Comparison of ENCODE assay signal across 20 cellular contexts in genomic region chr21:39196310-39196709, GRCh38. TPM values are rescaled to one million over a fixed set of nuclear protein-coding genes. Genes with fewer than 3 reads are reported as not detected.
A peak's percentile ranks its signal among the peaks of the same experiment; 100 is the strongest.
DNase-seq lines count a peak whose midpoint lies in the region; ATAC-seq lines count a peak whose summit lies in the region.
"Had no signal": no experiment of that assay in that cellular context is flagged by ENCODE, and none has a peak within 500 bp of the region (broad histone marks: within the 10 kb centered on the region; RNA-seq: fewer than 3 reads in every experiment).

No MANE protein-coding gene starts in this region.

- POLR2A ChIA-PET in CD8-positive, alpha-beta memory T cell (lab: Charles Lee): no interaction called here

- peaks cover 30% of the 10 kb centered on the region for H3K4me1 Mint-ChIP-seq in activated CD8-positive, alpha-beta memory T cell treated with anti-CD3 and anti-CD28 coated beads, Interleukin-2, amount 10 ng/mL, durations not matched to agents 7 days and 5 days
- peaks cover 20 to 29% (median 24%) of the 10 kb centered on the region in 3 donors for H3K4me1 Mint-ChIP-seq in CD8-positive, alpha-beta memory T cell
- peaks cover 28% of the 10 kb centered on the region for H3K4me1 Mint-ChIP-seq in activated T-helper 1 cell treated with anti-CD3 and anti-CD28 coated beads, Interleukin-12 subunit alpha, Interleukin-12 subunit beta, Interleukin-2, Interleukin-4 antibody, amounts not matched to agents 30 ng/mL and 10 ng/mL and 1 ng/mL, durations not matched to agents 14 hours and 24 hours and 36 hours (ENCODE audit: low read depth)

- H3K9me3 ChIP-seq in CD8-positive, alpha-beta memory T cell (ENCODE audit: low read length): no peaks in the 10 kb centered on the region
- H3K9me3 ChIP-seq: gastrocnemius medialis, psoas muscle had no signal

- CTCF ChIA-PET in activated CD8-positive, alpha-beta memory T cell treated with anti-CD3 and anti-CD28 coated beads, Interleukin-2, amount 10 ng/mL, durations not matched to agents 7 days and 5 days (lab: Charles Lee): no interaction called here
- CTCF ChIA-PET in CD8-positive, alpha-beta memory T cell (lab: Charles Lee): no interaction called here

- H3K27ac ChIP-seq in CD8-positive, alpha-beta memory T cell (ENCODE audit: low read depth, low read length): no peak overlapping the region
- H3K27ac ChIP-seq: gastrocnemius medialis, psoas muscle, WERI-Rb-1 had no signal

- H3K4me1 ChIP-seq in CD8-positive, alpha-beta memory T cell (ENCODE audit: insufficient read depth, low read length): no peaks in the 10 kb centered on the region
- H3K4me1 ChIP-seq: gastrocnemius medialis had no signal

- H3K9me3 Mint-ChIP-seq in activated CD8-positive, alpha-beta memory T cell treated with anti-CD3 and anti-CD28 coated beads, Interleukin-2, amount 10 ng/mL, durations not matched to agents 7 days and 5 days (ENCODE audit: low read depth): no peaks in the 10 kb centered on the region
- H3K9me3 Mint-ChIP-seq in CD8-positive, alpha-beta memory T cell: peaks cover 0 to 1% (median 0%) of the 10 kb centered on the region in 5 donors
- H3K9me3 Mint-ChIP-seq in activated T-helper 1 cell treated with anti-CD3 and anti-CD28 coated beads, Interleukin-12 subunit alpha, Interleukin-12 subunit beta, Interleukin-2, Interleukin-4 antibody, amounts not matched to agents 30 ng/mL and 10 ng/mL and 1 ng/mL, durations not matched to agents 14 hours and 24 hours and 36 hours: no peaks in the 10 kb centered on the region

- no peaks in the 10 kb centered on the region for H3K27me3 Mint-ChIP-seq in activated CD8-positive, alpha-beta memory T cell treated with anti-CD3 and anti-CD28 coated beads, Interleukin-2, amount 10 ng/mL, durations not matched to agents 7 days and 5 days
- H3K27me3 Mint-ChIP-seq in CD8-positive, alpha-beta memory T cell: no peaks in the 10 kb centered on the region
- H3K27me3 Mint-ChIP-seq in activated T-helper 1 cell treated with anti-CD3 and anti-CD28 coated beads, Interleukin-12 subunit alpha, Interleukin-12 subunit beta, Interleukin-2, Interleukin-4 antibody, amounts not matched to agents 30 ng/mL and 10 ng/mL and 1 ng/mL, durations not matched to agents 14 hours and 24 hours and 36 hours (ENCODE audit: insufficient read depth): no peaks in the 10 kb centered on the region

- no peak overlapping the region for H3K4me3 ChIP-seq in CD8-positive, alpha-beta memory T cell (ENCODE audit: low read length)
- H3K4me3 ChIP-seq: gastrocnemius medialis, psoas muscle, skin epidermis had no signal

- no peak for DNase-seq in activated CD8-positive, alpha-beta memory T cell treated with anti-CD3 and anti-CD28 coated beads, Interleukin-2, amount 10 ng/mL, durations not matched to agents 7 days and 5 days
- DNase-seq in activated CD8-positive, alpha-beta memory T cell treated with anti-CD3 and anti-CD28 coated beads for 24 hours: no peak
- DNase-seq in CD8-positive, alpha-beta memory T cell: no peak
- no peak for DNase-seq in activated T-helper 1 cell treated with anti-CD3 and anti-CD28 coated beads, Interleukin-12 subunit alpha, Interleukin-12 subunit beta, Interleukin-2, Interleukin-4 antibody, amounts not matched to agents 30 ng/mL and 10 ng/mL and 1 ng/mL, durations not matched to agents 14 hours and 24 hours and 36 hours (ENCODE audit: low spot score)
- DNase-seq in left colon (no peak), hepatic stellate cell (ENCODE audit: low spot score) (no peak)
- DNase-seq: ACHN, C1 segment of cervical spinal cord, DMS153, gastrocnemius medialis, GDM1, Karpas-422, NCI-H1105 treated with DMSO at 0.1 percent for 48 hours, NCI-H510A treated with DMSO at 0.1 percent for 48 hours, psoas muscle, WERI-Rb-1 had no signal

- peak overlapping the region; percentile 68 for H3K4me3 Mint-ChIP-seq in activated CD8-positive, alpha-beta memory T cell treated with anti-CD3 and anti-CD28 coated beads, Interleukin-2, amount 10 ng/mL, durations not matched to agents 7 days and 5 days
- peak overlapping the region; percentile 21 to 71 (median 53) for H3K4me3 Mint-ChIP-seq in CD8-positive, alpha-beta memory T cell
- peak overlapping the region; percentile 61 for H3K4me3 Mint-ChIP-seq in activated T-helper 1 cell treated with anti-CD3 and anti-CD28 coated beads, Interleukin-12 subunit alpha, Interleukin-12 subunit beta, Interleukin-2, Interleukin-4 antibody, amounts not matched to agents 30 ng/mL and 10 ng/mL and 1 ng/mL, durations not matched to agents 14 hours and 24 hours and 36 hours

- intact Hi-C loops in activated T-helper 1 cell treated with anti-CD3 and anti-CD28 coated beads, Interleukin-12 subunit alpha, Interleukin-12 subunit beta, Interleukin-2, Interleukin-4 antibody, amounts not matched to agents 30 ng/mL and 10 ng/mL and 1 ng/mL, durations not matched to agents 14 hours and 24 hours and 36 hours (cut with micrococcal nuclease): loop anchor here (5.0 kb wide), 1 partner anchor 41 kb away; no protein-coding TSS in a partner anchor
- intact Hi-C loops in left colon (cut with DNase I, micrococcal nuclease): no loop called here

- H3K27ac Mint-ChIP-seq in activated CD8-positive, alpha-beta memory T cell treated with anti-CD3 and anti-CD28 coated beads, Interleukin-2, amount 10 ng/mL, durations not matched to agents 7 days and 5 days: peak overlapping the region; percentile 87
- H3K27ac Mint-ChIP-seq in CD8-positive, alpha-beta memory T cell: peak overlapping the region; percentile 43 to 87 (median 70)
- H3K27ac Mint-ChIP-seq in activated T-helper 1 cell treated with anti-CD3 and anti-CD28 coated beads, Interleukin-12 subunit alpha, Interleukin-12 subunit beta, Interleukin-2, Interleukin-4 antibody, amounts not matched to agents 30 ng/mL and 10 ng/mL and 1 ng/mL, durations not matched to agents 14 hours and 24 hours and 36 hours: peak overlapping the region; percentile 71

- no peaks in the 10 kb centered on the region for H3K27me3 ChIP-seq in CD8-positive, alpha-beta memory T cell (ENCODE audit: insufficient read depth, low read length, poor library complexity, severe bottlenecking)
- H3K27me3 ChIP-seq: gastrocnemius medialis had no signal

- H3K36me3 Mint-ChIP-seq in activated CD8-positive, alpha-beta memory T cell treated with anti-CD3 and anti-CD28 coated beads, Interleukin-2, amount 10 ng/mL, durations not matched to agents 7 days and 5 days: peaks cover 59% of the 10 kb centered on the region
- H3K36me3 Mint-ChIP-seq in CD8-positive, alpha-beta memory T cell: peaks cover 10 to 74% (median 22%) of the 10 kb centered on the region in 3 donors
- peaks cover 50% of the 10 kb centered on the region for H3K36me3 Mint-ChIP-seq in activated T-helper 1 cell treated with anti-CD3 and anti-CD28 coated beads, Interleukin-12 subunit alpha, Interleukin-12 subunit beta, Interleukin-2, Interleukin-4 antibody, amounts not matched to agents 30 ng/mL and 10 ng/mL and 1 ng/mL, durations not matched to agents 14 hours and 24 hours and 36 hours (ENCODE audit: low read depth)

- peaks cover 25% of the 10 kb centered on the region for H3K36me3 ChIP-seq in CD8-positive, alpha-beta memory T cell (ENCODE audit: insufficient read depth, low read length)

- ATAC-seq in activated CD8-positive, alpha-beta memory T cell treated with anti-CD3 and anti-CD28 coated beads, Interleukin-2, amount 10 ng/mL, durations not matched to agents 7 days and 5 days: peak; percentile 57
- ATAC-seq in left colon (peak; percentile 35), GM18511 (IDR thresholded peaks at IDR 0.05; ENCODE audit: unreplicated experiment) (no peak), HG03469 (IDR thresholded peaks at IDR 0.05; ENCODE audit: unreplicated experiment) (no peak)
- ATAC-seq: gastrocnemius medialis, psoas muscle, Right ventricle myocardium inferior had no signal

RNA-seq across cellular contexts. Expression of gene PSMG1, which starts 13.1 kb away (rescaled TPM):
- total RNA-seq in activated CD8-positive, alpha-beta memory T cell treated with anti-CD3 and anti-CD28 coated beads, Interleukin-2, amount 10 ng/mL, durations not matched to agents 7 days and 5 days: 10 to 100 TPM; 62.9 to 88.1 TPM
- 100 to 1,000 TPM; 102 to 105 TPM for total RNA-seq in CD8-positive, alpha-beta memory T cell
- 37.2 TPM for polyA plus RNA-seq in CD8-positive, alpha-beta memory T cell
- 102 and 103 TPM in 2 replicates for total RNA-seq in activated T-helper 1 cell treated with anti-CD3 and anti-CD28 coated beads, Interleukin-12 subunit alpha, Interleukin-12 subunit beta, Interleukin-2, Interleukin-4 antibody, amounts not matched to agents 30 ng/mL and 10 ng/mL and 1 ng/mL, durations not matched to agents 14 hours and 24 hours and 36 hours
- total RNA-seq in left colon: 10 to 100 TPM; 31.8 to 40.6 TPM

Comparison
In these comparisons a context has a peak if more than half of its experiments do, and no peak if none do; other contexts are left out.
1. ATAC-seq: peak in activated CD8-positive, alpha-beta memory T cell treated with anti-CD3 and anti-CD28 coated beads, Interleukin-2, amount 10 ng/mL, durations not matched to agents 7 days and 5 days (single experiment) and left colon (single experiment); none in GM18511 (single experiment) and HG03469 (single experiment).
2. Peak in every context shown above with its lines, with median percentiles within 50 percentile points of each other: H3K27ac Mint-ChIP-seq and H3K4me3 Mint-ChIP-seq.